In the genomic region with DNA sequence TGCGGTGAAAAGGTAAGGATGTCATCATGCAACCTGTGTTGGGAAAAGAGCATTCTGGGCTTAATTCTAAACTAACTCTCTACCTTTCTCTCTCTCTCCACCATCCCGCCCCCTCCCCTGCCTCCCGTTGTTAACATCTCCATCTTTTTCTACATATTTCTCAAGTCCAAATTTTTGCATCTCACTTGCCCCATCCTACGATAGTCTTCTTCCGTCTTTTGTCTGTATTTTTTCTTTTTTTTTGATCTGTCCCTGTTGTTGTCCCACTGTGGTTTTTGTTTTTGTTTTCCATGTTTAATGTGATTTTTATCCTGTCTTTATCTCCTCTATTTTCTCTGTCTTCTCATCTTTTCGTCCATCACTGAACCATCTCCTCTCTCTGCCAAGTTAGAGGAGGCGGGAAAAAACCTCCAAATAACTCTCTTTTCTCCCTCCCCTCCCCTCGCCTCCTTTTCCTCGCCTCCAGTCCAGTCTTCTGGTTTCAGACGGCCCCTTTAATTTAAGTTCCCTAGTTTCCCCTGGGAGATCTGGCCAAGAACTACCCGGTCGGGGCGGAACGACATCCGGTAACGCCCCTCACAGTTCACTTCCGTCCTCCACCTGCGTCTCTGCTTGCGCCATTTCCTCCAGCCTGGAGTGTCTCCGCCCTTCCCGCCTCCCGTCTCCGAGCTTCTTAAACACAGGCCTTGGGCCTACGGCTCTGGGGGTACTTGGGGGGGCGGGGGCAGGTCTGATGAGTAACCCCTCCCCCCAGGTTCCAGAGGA, we compare ENCODE assay signal across 8 cellular contexts. TPM values are rescaled to one million over a fixed set of nuclear protein-coding genes. Genes with fewer than 3 reads are reported as not detected.
DNase-seq lines count a peak whose midpoint lies in the region; ATAC-seq and TF ChIP-seq lines count a peak whose summit lies in the region.

A gene with protein sequence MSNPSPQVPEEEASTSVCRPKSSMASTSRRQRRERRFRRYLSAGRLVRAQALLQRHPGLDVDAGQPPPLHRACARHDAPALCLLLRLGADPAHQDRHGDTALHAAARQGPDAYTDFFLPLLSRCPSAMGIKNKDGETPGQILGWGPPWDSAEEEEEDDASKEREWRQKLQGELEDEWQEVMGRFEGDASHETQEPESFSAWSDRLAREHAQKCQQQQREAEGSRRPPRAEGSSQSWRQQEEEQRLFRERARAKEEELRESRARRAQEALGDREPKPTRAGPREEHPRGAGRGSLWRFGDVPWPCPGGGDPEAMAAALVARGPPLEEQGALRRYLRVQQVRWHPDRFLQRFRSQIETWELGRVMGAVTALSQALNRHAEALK (plus strand): TSS at position 647 of the 765 bp plus-strand sequence. CDS start 87 bp downstream, at position 734.

- peak within 1 kb of the TSS; percentile 82 to 84 for H3K27ac ChIP-seq in left lung

- TF ChIP-seq CTCF in AG09319 (IDR thresholded peaks at IDR 0.05; ENCODE audit: low read depth, low read length) (no peak), left lung (IDR thresholded peaks at IDR 0.05) (no peak)

- DNase-seq in AG09319 (ENCODE audit: extremely low read depth, low read depth), result peak; percentile 95
- peak; percentile 71 for DNase-seq in GM19238 (ENCODE audit: insufficient read length, low spot score)
- DNase-seq in NCI-H748 treated with DMSO at 0.1 percent for 48 hours (lab: John Stamatoyannopoulos, UW), result peak; percentile 98
- peak; percentile 84 to 85 for DNase-seq in activated CD4-positive, alpha-beta T cell treated with anti-CD3 and anti-CD28 coated beads, Interleukin-2, amount 50 U/mL, for 4 hours
- peak; percentile 98 for DNase-seq in dermis blood vessel endothelial cell
- DNase-seq in left lung, result peak; percentile 94 to 96
- peak; percentile 87 for DNase-seq in stimulated activated CD4-positive, alpha-beta T cell treated with anti-CD3 and anti-CD28 coated beads, Interleukin-2, amount 100 ng/mL, for 4 hours (ENCODE audit: low read depth)

- peak within 1 kb of the TSS; percentile 41 to 48 for H3K4me3 ChIP-seq in left lung

- ATAC-seq in HG03521 (IDR thresholded peaks at IDR 0.05; ENCODE audit: unreplicated experiment) (peak; percentile 63), left lung (peak; percentile 96)

- intact Hi-C loops in left lung (cut with DNase I), result loop anchor here (2.0 to 10.0 kb wide), 2 partner anchors 48 to 52 kb away; a partner anchor contains a TSS

- H3K9me3 ChIP-seq in left lung, result no peaks in the 10 kb centered on the region

- H3K4me1 ChIP-seq in left lung, result peaks cover 13 to 54% of the 10 kb centered on the region in 2 donors

- peaks cover 0 to 25% of the 10 kb centered on the region in 2 donors for H3K36me3 ChIP-seq in left lung

- no peaks in the 10 kb centered on the region for H3K27me3 ChIP-seq in left lung

RNA-seq across cellular contexts. Expression of the gene that starts here (rescaled TPM):
- total RNA-seq in dermis blood vessel endothelial cell (21.0 and 30.8 TPM in 2 replicates), left lung (10 to 100 TPM; 15.0 to 17.2 TPM)

Comparison
In these comparisons a context has a peak if more than half of its experiments do, and no peak if none do; other contexts are left out.
1. Peak in every context shown above with its lines: DNase-seq, ATAC-seq, H3K4me3 ChIP-seq and H3K27ac ChIP-seq.